Comparison of ENCODE assay signal across 20 cellular contexts in genomic region chr5:52767766-52768480, GRCh38. TPM values are rescaled to one million over a fixed set of nuclear protein-coding genes. Genes with fewer than 3 reads are reported as not detected.
DNase-seq lines count a peak whose midpoint lies in the region; ATAC-seq and TF ChIP-seq lines count a peak whose summit lies in the region.
"Had no signal": no experiment of that assay in that cellular context is flagged by ENCODE, and none has a peak within 500 bp of the region (broad histone marks: within the 10 kb centered on the region; RNA-seq: fewer than 3 reads in every experiment).

No MANE protein-coding gene starts in this region.

- TF ChIP-seq CTCF in dorsolateral prefrontal cortex (IDR thresholded peaks at IDR 0.05 in 54 of 56, conservative IDR thresholded peaks at IDR 0.05 in 2 of 56; ENCODE audit: low read depth in 1 of 56, partially characterized antibody in 56 of 56), result no peak

- H3K27ac ChIP-seq in dorsolateral prefrontal cortex, result no peak overlapping the region
- H3K27ac ChIP-seq: ascending aorta, coronary artery, right lobe of liver, tibial artery had no signal

- no peak overlapping the region for H3K4me3 ChIP-seq in dorsolateral prefrontal cortex
- H3K4me3 ChIP-seq: ascending aorta, coronary artery, right lobe of liver, tibial artery had no signal

- DNase-seq in MV-4-11 (lab: John Stamatoyannopoulos, UW) (peak; percentile 52), dorsolateral prefrontal cortex (no peak), kidney glomerular epithelial cell (lab: John Stamatoyannopoulos, UW) (no peak), NCI-H226 (no peak), NCI-H1105 (lab: John Stamatoyannopoulos, UW) (no peak)
- DNase-seq: activated CD4-positive, alpha-beta memory T cell treated with anti-CD3 and anti-CD28 coated beads, Interleukin-2, amount 10 ng/mL, durations not matched to agents 7 days and 5 days; activated effector memory CD4-positive, alpha-beta T cell treated with Interleukin-2 at 50 U/mL for 16 hours; kidney; midbrain; NCI-H2029 treated with DMSO at 0.1 percent for 48 hours; NCI-H69; occipital lobe; right lobe of liver; stimulated activated CD4-positive, alpha-beta T cell treated with anti-CD3 and anti-CD28 coated beads, Interleukin-4, amount 100 ng/mL, for 1 hour; tibial artery had no signal

- intact Hi-C loops in dorsolateral prefrontal cortex (cut with DNase I), result no loop called here

- no peaks in the 10 kb centered on the region for H3K27me3 ChIP-seq in dorsolateral prefrontal cortex
- H3K27me3 ChIP-seq: ascending aorta, right lobe of liver, tibial artery had no signal

- no peak for TF ChIP-seq POLR2A in GM18505 (IDR thresholded peaks at IDR 0.05; ENCODE audit: borderline replicate concordance, extremely low read depth, insufficient read depth, insufficient read length)

- ATAC-seq in GM18505 (IDR thresholded peaks at IDR 0.05; ENCODE audit: unreplicated experiment) (peak; percentile 56), GM21367 (IDR thresholded peaks at IDR 0.05; ENCODE audit: unreplicated experiment) (peak; percentile 50), HG02884 (IDR thresholded peaks at IDR 0.05; ENCODE audit: unreplicated experiment) (peak; percentile 50)
- ATAC-seq: right lobe of liver had no signal

RNA-seq across cellular contexts. Expression of gene ITGA1, which starts 19.8 kb away (rescaled TPM):
- total RNA-seq in dorsolateral prefrontal cortex, result 10 to 100 TPM in 92 of 120 experiments, 1 to 10 TPM in 28; 3.7 to 35.1 (median 13.0) TPM

RNA-seq across cellular contexts. Expression of gene PELO, which starts 19.8 kb away (rescaled TPM):
- total RNA-seq in dorsolateral prefrontal cortex, result 10 to 100 TPM; 11.6 to 28.0 (median 17.4) TPM
